1 cellular context compared by ENCODE assay signal in the genomic region with DNA sequence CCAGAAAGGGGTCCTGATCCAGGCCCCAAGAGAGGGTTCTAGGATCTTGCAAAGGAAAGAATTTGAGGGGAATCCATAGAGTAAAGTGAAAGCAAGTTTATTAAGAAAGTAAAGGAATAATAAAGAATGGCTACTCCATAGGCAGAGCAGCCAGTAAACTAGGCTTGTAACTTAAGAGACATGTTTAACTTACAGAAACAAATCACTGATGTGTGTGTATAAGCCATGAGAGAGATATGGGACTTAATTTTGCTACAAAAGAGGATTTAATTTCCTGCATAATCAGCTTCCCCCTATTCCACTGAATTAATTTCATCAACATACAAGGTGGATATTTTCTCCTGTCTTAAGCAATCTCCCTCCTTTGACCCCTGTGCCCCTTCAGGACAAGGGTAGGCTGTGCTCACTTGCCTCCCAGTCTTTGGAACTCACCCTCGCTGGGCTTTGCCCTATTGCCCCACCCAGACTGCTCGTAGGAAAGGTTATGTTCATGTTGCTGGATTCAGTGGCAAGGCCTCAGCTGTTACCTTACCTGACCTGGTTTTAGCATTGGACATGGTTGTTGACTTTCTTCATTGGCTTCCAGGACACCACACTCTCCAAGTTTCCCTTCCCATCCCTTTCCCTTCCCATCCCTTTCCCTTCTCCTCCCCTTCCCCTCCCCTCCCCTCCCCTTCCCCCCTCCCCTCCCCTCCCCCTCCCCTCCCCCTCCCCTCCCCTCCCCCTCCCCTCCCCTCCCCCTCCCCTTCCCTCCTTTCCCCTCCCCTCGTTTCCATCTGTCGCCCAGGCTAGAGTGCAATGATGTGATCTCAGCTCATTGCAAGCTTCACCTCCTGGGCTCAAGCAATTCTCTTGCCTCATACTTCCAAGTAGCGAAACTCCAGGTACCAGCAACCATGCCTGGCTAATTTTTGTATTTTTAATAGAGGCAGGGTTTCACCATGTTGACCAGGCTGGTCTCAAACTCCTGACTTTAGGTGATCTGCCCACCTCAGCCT.
TF ChIP-seq lines count a peak whose summit lies in the region.

No MANE protein-coding gene starts in this region.

TF ChIP-seq in HepG2, 621 proteins besides CTCF, POLR2A, EP300 and RAD21 (continued from another document and continues in another):
- TF ChIP-seq, protein P1, sequence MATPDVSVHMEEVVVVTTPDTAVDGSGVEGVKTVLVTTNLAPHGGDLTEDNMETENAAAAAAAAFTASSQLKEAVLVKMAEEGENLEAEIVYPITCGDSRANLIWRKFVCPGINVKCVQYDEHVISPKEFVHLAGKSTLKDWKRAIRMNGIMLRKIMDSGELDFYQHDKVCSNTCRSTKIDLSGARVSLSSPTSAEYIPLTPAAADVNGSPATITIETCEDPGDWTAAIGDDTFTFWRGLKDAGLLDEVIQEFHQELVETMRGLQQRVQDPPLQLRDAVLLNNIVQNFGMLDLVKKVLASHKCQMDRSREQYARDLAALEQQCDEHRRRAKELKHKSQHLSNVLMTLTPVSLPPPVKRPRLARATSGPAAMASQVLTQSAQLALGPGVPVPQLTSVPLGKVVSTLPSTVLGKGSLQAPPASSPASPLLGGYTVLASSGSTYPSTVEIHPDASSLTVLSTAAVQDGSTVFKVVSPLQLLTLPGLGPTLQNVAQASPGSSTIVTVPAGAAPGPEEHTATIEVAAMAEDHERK (CRISPR knock-in tag; IDR thresholded peaks at IDR 0.05; ENCODE audit: low read depth): no peak
- TF ChIP-seq SP4 (CRISPR knock-in tag; IDR thresholded peaks at IDR 0.05) (no peak), HNRNPLL (IDR thresholded peaks at IDR 0.05; ENCODE audit: low read depth, low read length, poor library complexity, severe bottlenecking) (no peak), ZNF839 (CRISPR knock-in tag; IDR thresholded peaks at IDR 0.05; ENCODE audit: borderline replicate concordance) (no peak), PHF20 (CRISPR knock-in tag; IDR thresholded peaks at IDR 0.05) (no peak), JARID2 (CRISPR knock-in tag; IDR thresholded peaks at IDR 0.05; ENCODE audit: insufficient replicate concordance) (no peak), CHCHD3 (CRISPR knock-in tag; IDR thresholded peaks at IDR 0.05) (no peak), SP2 (CRISPR knock-in tag; IDR thresholded peaks at IDR 0.05) (no peak), ZBED4 (CRISPR knock-in tag; IDR thresholded peaks at IDR 0.05; ENCODE audit: borderline replicate concordance) (no peak), RBM39 (IDR thresholded peaks at IDR 0.05; ENCODE audit: low read depth, low read length, poor library complexity, severe bottlenecking) (no peak), ZSCAN25 (CRISPR knock-in tag; IDR thresholded peaks at IDR 0.05) (peak; percentile 96), PHF8 (CRISPR knock-in tag; IDR thresholded peaks at IDR 0.05) (no peak), ZBTB46 (CRISPR knock-in tag; IDR thresholded peaks at IDR 0.05; ENCODE audit: borderline replicate concordance) (no peak), U2AF1 (optimal IDR thresholded peaks at IDR 0.05; ENCODE audit: low read depth, low read length) (no peak), RNF2 (conservative IDR thresholded peaks at IDR 0.05; ENCODE audit: low read depth) (no peak), PCBP1 (IDR thresholded peaks at IDR 0.05; ENCODE audit: borderline replicate concordance, low read depth, low read length) (peak; percentile 97), RERE (CRISPR knock-in tag; IDR thresholded peaks at IDR 0.05; ENCODE audit: low read depth) (no peak), STAG1 (CRISPR knock-in tag; IDR thresholded peaks at IDR 0.05) (0 out of 2 replicates have a peak, but pooled peaks have one; percentile 3), MXI1 (IDR thresholded peaks at IDR 0.05; ENCODE audit: borderline replicate concordance, low read depth, low read length) (no peak; the same call in 2 of the 3 replicates), GATAD2A (CRISPR knock-in tag; IDR thresholded peaks at IDR 0.05) (peak; percentile 76), ZNF512B (CRISPR knock-in tag; IDR thresholded peaks at IDR 0.05; ENCODE audit: borderline replicate concordance) (no peak), ZNF10 (CRISPR knock-in tag; IDR thresholded peaks at IDR 0.05; ENCODE audit: borderline replicate concordance, low read depth) (no peak), HOXA3 (CRISPR knock-in tag; IDR thresholded peaks at IDR 0.05) (peak; percentile 65), ZBTB21 (CRISPR knock-in tag; IDR thresholded peaks at IDR 0.05) (no peak), ZIK1 (CRISPR knock-in tag; IDR thresholded peaks at IDR 0.05; ENCODE audit: borderline replicate concordance, low read depth) (no peak), SRSF4 (IDR thresholded peaks at IDR 0.05; ENCODE audit: low read depth, low read length, poor library complexity, severe bottlenecking) (no peak), FOXJ3 (CRISPR knock-in tag; IDR thresholded peaks at IDR 0.05; ENCODE audit: borderline replicate concordance) (peak; percentile 53; the same call in 1 of the 2 replicates), SRSF1 (optimal IDR thresholded peaks at IDR 0.05; ENCODE audit: low read depth, low read length) (no peak), NCOR1 (IDR thresholded peaks at IDR 0.05; ENCODE audit: borderline replicate concordance, low read length) (peak; percentile 57; the same call in 1 of the 2 replicates), EEA1 (CRISPR knock-in tag; IDR thresholded peaks at IDR 0.05; ENCODE audit: borderline replicate concordance) (no peak), ZNF629 (CRISPR knock-in tag; conservative IDR thresholded peaks at IDR 0.05) (0 out of 2 replicates have a peak, but pooled peaks have one; percentile 12), ZNF605 (CRISPR knock-in tag; IDR thresholded peaks at IDR 0.05) (no peak), HNF4G (IDR thresholded peaks at IDR 0.05; ENCODE audit: borderline replicate concordance, low read depth, low read length) (peak; percentile 73), HNF4G (CRISPR knock-in tag; IDR thresholded peaks at IDR 0.05; ENCODE audit: borderline replicate concordance, low read depth) (0 out of 2 replicates have a peak, but pooled peaks have one; percentile 50)
- TF ChIP-seq, protein P2, sequence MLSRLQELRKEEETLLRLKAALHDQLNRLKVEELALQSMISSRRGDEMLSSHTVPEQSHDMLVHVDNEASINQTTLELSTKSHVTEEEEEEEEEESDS (CRISPR knock-in tag; IDR thresholded peaks at IDR 0.05; ENCODE audit: borderline replicate concordance): no peak
- TF ChIP-seq, protein P3, sequence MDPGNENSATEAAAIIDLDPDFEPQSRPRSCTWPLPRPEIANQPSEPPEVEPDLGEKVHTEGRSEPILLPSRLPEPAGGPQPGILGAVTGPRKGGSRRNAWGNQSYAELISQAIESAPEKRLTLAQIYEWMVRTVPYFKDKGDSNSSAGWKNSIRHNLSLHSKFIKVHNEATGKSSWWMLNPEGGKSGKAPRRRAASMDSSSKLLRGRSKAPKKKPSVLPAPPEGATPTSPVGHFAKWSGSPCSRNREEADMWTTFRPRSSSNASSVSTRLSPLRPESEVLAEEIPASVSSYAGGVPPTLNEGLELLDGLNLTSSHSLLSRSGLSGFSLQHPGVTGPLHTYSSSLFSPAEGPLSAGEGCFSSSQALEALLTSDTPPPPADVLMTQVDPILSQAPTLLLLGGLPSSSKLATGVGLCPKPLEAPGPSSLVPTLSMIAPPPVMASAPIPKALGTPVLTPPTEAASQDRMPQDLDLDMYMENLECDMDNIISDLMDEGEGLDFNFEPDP (CRISPR knock-in tag; conservative IDR thresholded peaks at IDR 0.05): no peak
- TF ChIP-seq, protein P4, sequence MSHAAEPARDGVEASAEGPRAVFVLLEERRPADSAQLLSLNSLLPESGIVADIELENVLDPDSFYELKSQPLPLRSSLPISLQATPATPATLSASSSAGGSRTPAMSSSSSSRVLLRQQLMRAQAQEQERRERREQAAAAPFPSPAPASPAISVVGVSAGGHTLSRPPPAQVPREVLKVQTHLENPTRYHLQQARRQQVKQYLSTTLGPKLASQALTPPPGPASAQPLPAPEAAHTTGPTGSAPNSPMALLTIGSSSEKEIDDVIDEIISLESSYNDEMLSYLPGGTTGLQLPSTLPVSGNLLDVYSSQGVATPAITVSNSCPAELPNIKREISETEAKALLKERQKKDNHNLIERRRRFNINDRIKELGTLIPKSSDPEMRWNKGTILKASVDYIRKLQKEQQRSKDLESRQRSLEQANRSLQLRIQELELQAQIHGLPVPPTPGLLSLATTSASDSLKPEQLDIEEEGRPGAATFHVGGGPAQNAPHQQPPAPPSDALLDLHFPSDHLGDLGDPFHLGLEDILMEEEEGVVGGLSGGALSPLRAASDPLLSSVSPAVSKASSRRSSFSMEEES (CRISPR knock-in tag; IDR thresholded peaks at IDR 0.05): no peak
